In the genomic region with DNA sequence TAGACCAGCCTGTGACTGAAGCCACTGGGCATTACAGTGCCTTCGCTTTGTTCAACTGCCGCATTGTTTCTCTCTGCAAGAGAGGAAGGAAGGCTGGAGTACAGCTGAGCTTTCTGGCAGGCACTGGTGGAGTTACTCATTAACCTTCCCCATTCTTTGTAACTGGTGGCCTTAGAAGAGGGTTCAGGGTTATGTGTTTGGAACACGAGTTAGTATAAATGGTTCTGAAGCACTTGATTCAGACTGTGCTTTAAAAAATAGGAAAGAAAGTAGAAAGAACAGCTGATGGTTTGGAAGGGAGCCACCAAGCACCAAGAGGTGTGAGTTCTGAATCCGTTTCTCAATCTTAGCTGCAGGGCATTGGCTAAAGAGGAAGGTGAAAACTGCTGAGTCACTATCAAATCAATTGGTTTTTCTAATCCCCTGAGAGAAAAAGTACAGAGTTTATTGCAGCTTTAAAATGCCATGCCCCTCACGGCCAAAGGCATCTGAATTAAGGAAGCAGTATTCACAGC, we compare ENCODE assay signal across 8 cellular contexts. TPM values are rescaled to one million over a fixed set of nuclear protein-coding genes. Genes with fewer than 3 reads are reported as not detected.
DNase-seq lines count a peak whose midpoint lies in the region; ATAC-seq and TF ChIP-seq lines count a peak whose summit lies in the region.

No MANE protein-coding gene starts in this region.

- H3K9me3 ChIP-seq in mucosa of descending colon: no peaks in the 10 kb centered on the region

- H3K4me1 ChIP-seq in mucosa of descending colon (ENCODE audit: low read depth): peaks cover 11% of the 10 kb centered on the region

- TF ChIP-seq CTCF in epithelial cell of esophagus (IDR thresholded peaks at IDR 0.05; ENCODE audit: insufficient read depth, low read depth, low read length, missing control alignments) (no peak), mucosa of descending colon (IDR thresholded peaks at IDR 0.05) (no peak)

- ATAC-seq in GM19035 (IDR thresholded peaks at IDR 0.05; ENCODE audit: unreplicated experiment) (peak; percentile 61), HG03135 (IDR thresholded peaks at IDR 0.05; ENCODE audit: unreplicated experiment) (peak; percentile 88), mucosa of descending colon (peak; percentile 79), HG03439 (IDR thresholded peaks at IDR 0.05; ENCODE audit: unreplicated experiment) (no peak)

- intact Hi-C loops in mucosa of descending colon (cut with DNase I, micrococcal nuclease): no loop called here

- H3K4me3 ChIP-seq in epithelial cell of esophagus (ENCODE audit: low read length) (no peak overlapping the region), mucosa of descending colon (no peak overlapping the region)

- no peaks in the 10 kb centered on the region for H3K36me3 ChIP-seq in mucosa of descending colon (ENCODE audit: low read depth)

- DNase-seq in A172 (ENCODE audit: low spot score) (peak; percentile 51), RPMI7951 (ENCODE audit: low read depth) (peak; percentile 87), epithelial cell of esophagus (ENCODE audit: low read depth) (peak; percentile 76), mucosa of descending colon (peak in 1 of 3 donors; percentile 87), NCI-H446 treated with DMSO at 0.1 percent for 48 hours (lab: John Stamatoyannopoulos, UW) (no peak)

RNA-seq across cellular contexts. Expression of a gene that starts 3.7 kb away (rescaled TPM):
- 0.07 TPM in 1 of 2 replicates, not detected in the other for total RNA-seq in A172 (2014; rRNA removed; shearing (Covaris generic))
- total RNA-seq in RPMI7951 (2014; rRNA removed; shearing (Covaris generic)): 0.24 TPM in 1 of 2 replicates, not detected in the other
- 10 to 100 TPM; 15.7 to 53.3 (median 46.0) TPM for total RNA-seq in mucosa of descending colon

Comparison
In these comparisons a context has a peak if more than half of its experiments do, and no peak if none do; other contexts are left out.
1. RNA of a gene that starts 3.7 kb away (total RNA-seq): 15.7 to 53.3 TPM in mucosa of descending colon; 0.24 TPM in RPMI7951 and 0.07 TPM in A172; every median in the first group is over 10 times any median in the second.